17 cellular contexts compared by ENCODE assay signal in genomic region chr9:125795970-125796596, GRCh38.
"Had no signal": no experiment of that assay in that cellular context is flagged by ENCODE, and none has a peak within 500 bp of the region (broad histone marks: within the 10 kb centered on the region; RNA-seq: fewer than 3 reads in every experiment).

No MANE protein-coding gene starts in this region.

- FAIRE-seq: colon, keratinocyte, urothelium cell line had no signal

- H3K36me3 ChIP-seq: esophagus muscularis mucosa, right atrium auricular region had no signal

- H3K27ac ChIP-seq: epithelial cell of prostate, esophagus muscularis mucosa, gastroesophageal sphincter, right atrium auricular region had no signal

- DNase-seq: effector memory CD8-positive, alpha-beta T cell; glutamatergic neuron; left cardiac atrium; left ventricle myocardium superior; mammary epithelial cell; naive thymus-derived CD4-positive, alpha-beta T cell; stimulated activated CD4-positive, alpha-beta T cell treated with anti-CD3 and anti-CD28 coated beads, Interleukin-2, amount 100 ng/mL, for 48 hours; stimulated activated naive CD4-positive, alpha-beta T cell treated with Interleukin-2 at 50 U/mL for 16 hours; trophoblast cell had no signal

- ATAC-seq: effector memory CD8-positive, alpha-beta T cell; gastroesophageal sphincter; left cardiac atrium; left ventricle myocardium superior; naive thymus-derived CD4-positive, alpha-beta T cell had no signal

- H3K9me3 ChIP-seq: esophagus muscularis mucosa, gastroesophageal sphincter, right atrium auricular region had no signal

- H3K27me3 ChIP-seq: esophagus muscularis mucosa, gastroesophageal sphincter, right atrium auricular region had no signal

- H3K4me3 ChIP-seq: esophagus muscularis mucosa, gastroesophageal sphincter, right atrium auricular region, smooth muscle cell had no signal

- H3K4me2 ChIP-seq: smooth muscle cell had no signal
